Comparison of ENCODE assay signal across 8 cellular contexts in the genomic region with DNA sequence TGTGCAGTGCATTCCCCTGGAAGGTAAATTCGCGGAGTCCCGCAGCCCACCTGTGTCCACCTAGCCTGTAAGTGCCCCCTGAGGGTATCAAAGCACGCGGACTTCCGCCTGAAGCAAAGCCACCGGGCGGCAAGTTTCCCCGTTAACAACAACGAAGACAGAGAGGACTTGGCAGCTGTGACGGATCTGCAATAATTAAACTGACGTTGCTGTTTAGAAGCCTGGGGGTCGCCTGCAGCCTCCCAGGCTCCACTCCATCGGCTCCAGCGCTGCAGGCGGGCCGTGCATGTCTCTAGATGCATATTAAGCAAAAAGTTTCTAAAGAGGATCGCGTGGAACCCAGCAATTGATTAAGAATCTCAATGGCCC. TPM values are rescaled to one million over a fixed set of nuclear protein-coding genes. Genes with fewer than 3 reads are reported as not detected.
DNase-seq lines count a peak whose midpoint lies in the region; ATAC-seq and TF ChIP-seq lines count a peak whose summit lies in the region.

No MANE protein-coding gene starts in this region.

- H3K4me1 ChIP-seq in ACC112 (ENCODE audit: control insufficient read depth, insufficient read depth, low read length, unreplicated experiment) (peaks cover 5% of the 10 kb centered on the region), endocrine pancreas (ENCODE audit: control insufficient read depth, insufficient read depth, low read length) (no peaks in the 10 kb centered on the region)
- peaks cover 0 to 6% of the 10 kb centered on the region in 2 donors for H3K4me1 ChIP-seq in naive thymus-derived CD4-positive, alpha-beta T cell (ENCODE audit: control insufficient read depth in 2 of 2, insufficient read depth in 2 of 2, low read length in 2 of 2)

- H3K36me3 ChIP-seq in ACC112 (ENCODE audit: insufficient read depth, low read length) (no peaks in the 10 kb centered on the region), endocrine pancreas (ENCODE audit: control insufficient read depth, insufficient read depth, low read length) (no peaks in the 10 kb centered on the region)
- peaks cover 0 to 10% (median 7%) of the 10 kb centered on the region in 3 experiments for H3K36me3 ChIP-seq in naive thymus-derived CD4-positive, alpha-beta T cell (ENCODE audit: control insufficient read depth in 2 of 3, insufficient read depth in 3 of 3, low read length in 3 of 3)

- peak overlapping the region; percentile 88 to 99 (median 94) for H3K27ac Mint-ChIP-seq in naive thymus-derived CD4-positive, alpha-beta T cell

- 0 out of 2 replicates have a peak, but pooled peaks have one; percentile 7 for TF ChIP-seq POLR2A in Raji (IDR thresholded peaks at IDR 0.05; ENCODE audit: insufficient read depth, low read depth, low read length)

- DNase-seq in naive thymus-derived CD4-positive, alpha-beta T cell: peak in 2 of 9 donors; percentile 24 to 28
- no peak for DNase-seq in stimulated activated naive CD4-positive, alpha-beta T cell (lab: John Stamatoyannopoulos, UW)
- DNase-seq in central memory CD4-positive, alpha-beta T cell: no peak

- H3K79me2 ChIP-seq in ACC112 (ENCODE audit: control insufficient read depth, insufficient read depth, low read length, unreplicated experiment): no peaks in the 10 kb centered on the region

- H3K9me3 ChIP-seq in endocrine pancreas (ENCODE audit: control insufficient read depth, low read length): no peaks in the 10 kb centered on the region
- H3K9me3 ChIP-seq in naive thymus-derived CD4-positive, alpha-beta T cell (ENCODE audit: control insufficient read depth in 2 of 3, low read length in 3 of 3): no peaks in the 10 kb centered on the region

- no peaks in the 10 kb centered on the region for H3K27me3 Mint-ChIP-seq in naive thymus-derived CD4-positive, alpha-beta T cell

- H3K4me3 Mint-ChIP-seq in naive thymus-derived CD4-positive, alpha-beta T cell: peak overlapping the region; percentile 92 to 99 (median 97)

- intact Hi-C loops in naive thymus-derived CD4-positive, alpha-beta T cell (cut with micrococcal nuclease): loop anchor here (1.0 to 2.0 kb wide), 5 partner anchors 22 to 197 kb away; a partner anchor contains a TSS

- ATAC-seq in GM18502 (IDR thresholded peaks at IDR 0.05; ENCODE audit: poor library complexity, unreplicated experiment) (peak; percentile 33), HG02973 (IDR thresholded peaks at IDR 0.05; ENCODE audit: unreplicated experiment) (peak; percentile 12)
- ATAC-seq in naive thymus-derived CD4-positive, alpha-beta T cell: peak; percentile 28

- H3K4me3 ChIP-seq in ACC112 (ENCODE audit: low read depth, low read length): peak overlapping the region; percentile 87
- peak overlapping the region; percentile 48 for H3K4me3 ChIP-seq in endocrine pancreas (ENCODE audit: control insufficient read depth, insufficient read depth, low read length)
- peak overlapping the region; percentile 84 for H3K4me3 ChIP-seq in naive thymus-derived CD4-positive, alpha-beta T cell (ENCODE audit: low read length)

- peaks cover 0 to 3% (median 0%) of the 10 kb centered on the region in 11 donors for H3K9me3 Mint-ChIP-seq in naive thymus-derived CD4-positive, alpha-beta T cell

- POLR2A ChIA-PET in naive thymus-derived CD4-positive, alpha-beta T cell (lab: Charles Lee): interaction anchor here (0.8 to 1.6 kb wide), 2 partner anchors 34 to 67 kb away, joined by 3 to 18 read pairs; a partner anchor contains a TSS

- H3K36me3 Mint-ChIP-seq in naive thymus-derived CD4-positive, alpha-beta T cell: peaks cover 8 to 17% (median 12%) of the 10 kb centered on the region in 5 donors

- peak overlapping the region; percentile 73 for H3K9ac ChIP-seq in endocrine pancreas (ENCODE audit: control insufficient read depth, insufficient read depth, low read length)

- H3K27me3 ChIP-seq in ACC112 (ENCODE audit: insufficient read depth, low read length): no peaks in the 10 kb centered on the region
- no peaks in the 10 kb centered on the region for H3K27me3 ChIP-seq in endocrine pancreas (ENCODE audit: control insufficient read depth, insufficient read depth, low read length)
- H3K27me3 ChIP-seq in naive thymus-derived CD4-positive, alpha-beta T cell (ENCODE audit: control insufficient read depth in 2 of 2, insufficient read depth in 2 of 2, low read length in 2 of 2): no peaks in the 10 kb centered on the region

- H3K4me1 Mint-ChIP-seq in naive thymus-derived CD4-positive, alpha-beta T cell: peaks cover 17 to 32% (median 27%) of the 10 kb centered on the region in 7 donors

- no peak overlapping the region for H3K27ac ChIP-seq in ACC112 (ENCODE audit: low read depth, low read length)
- peak overlapping the region; percentile 75 for H3K27ac ChIP-seq in naive thymus-derived CD4-positive, alpha-beta T cell (ENCODE audit: low read depth, low read length)

- CTCF ChIA-PET in naive thymus-derived CD4-positive, alpha-beta T cell (lab: Charles Lee): interaction anchor here (1.5 kb wide), 1 partner anchor 34 kb away, joined by 5 read pairs; a partner anchor contains a TSS

- H2AFZ ChIP-seq in ACC112 (ENCODE audit: low read length, unreplicated experiment): peak overlapping the region; percentile 92

RNA-seq across cellular contexts. Expression of a gene that starts 34.8 kb away (rescaled TPM):
- total RNA-seq in naive thymus-derived CD4-positive, alpha-beta T cell: 10 to 100 TPM in 3 of 5 experiments, 1 to 10 TPM in 2; 2.4 to 47.2 (median 21.5) TPM
- 10 to 100 TPM in 1 of 2 donors, 1 to 10 TPM in 1; 9.3 to 29.8 TPM for polyA plus RNA-seq in naive thymus-derived CD4-positive, alpha-beta T cell
